1 cellular context compared by ENCODE assay signal in genomic region chr6:149563928-149564325, GRCh38.
TF ChIP-seq lines count a peak whose summit lies in the region.

No MANE protein-coding gene starts in this region.

TF ChIP-seq in HEK293, 187 proteins besides CTCF, POLR2A, EP300 and RAD21 (continued from another document and continues in another):
- TF ChIP-seq PRDM10 (tag by site-specific recombination; IDR thresholded peaks at IDR 0.05) = no peak
- no peak for TF ChIP-seq ZNF585B (tag by site-specific recombination; IDR thresholded peaks at IDR 0.05)
- peak; percentile 95 for TF ChIP-seq ZSCAN16 (tag by site-specific recombination; IDR thresholded peaks at IDR 0.05)
- no peak for TF ChIP-seq ZBTB21 (tag by site-specific recombination; IDR thresholded peaks at IDR 0.05)
- TF ChIP-seq ZNF366 (tag by site-specific recombination; conservative IDR thresholded peaks at IDR 0.05) = peak; percentile 58; the same call in 1 of the 2 replicates
- TF ChIP-seq FEZF1 (tag by site-specific recombination; IDR thresholded peaks at IDR 0.05) = peak; percentile 83
- TF ChIP-seq ZNF776 (tag by site-specific recombination; IDR thresholded peaks at IDR 0.05; ENCODE audit: borderline replicate concordance) = no peak
- no peak for TF ChIP-seq AEBP2 (tag by site-specific recombination; IDR thresholded peaks at IDR 0.05; ENCODE audit: borderline replicate concordance)
- TF ChIP-seq GLI2 (tag by site-specific recombination; IDR thresholded peaks at IDR 0.05; ENCODE audit: borderline replicate concordance, low read depth) = 0 out of 2 replicates have a peak, but pooled peaks have one; percentile 33
- TF ChIP-seq ZBTB44 (tag by site-specific recombination; IDR thresholded peaks at IDR 0.05) = 0 out of 2 replicates have a peak, but pooled peaks have one; percentile 33
- no peak for TF ChIP-seq REST (tag by site-specific recombination; IDR thresholded peaks at IDR 0.05)
- TF ChIP-seq ZNF518A (tag by site-specific recombination; conservative IDR thresholded peaks at IDR 0.05; ENCODE audit: low read depth) = no peak
- TF ChIP-seq ZNF354C (tag by site-specific recombination; IDR thresholded peaks at IDR 0.05; ENCODE audit: borderline replicate concordance, low read depth) = no peak
- peak; percentile 30; the same call in 1 of the 2 replicates for TF ChIP-seq ZNF24 (tag by site-specific recombination; IDR thresholded peaks at IDR 0.05)
- TF ChIP-seq ZNF37A (tag by site-specific recombination; IDR thresholded peaks at IDR 0.05) = no peak
- no peak for TF ChIP-seq ZNF341 (tag by site-specific recombination; IDR thresholded peaks at IDR 0.05; ENCODE audit: low read depth)
- TF ChIP-seq ZNF148 (tag by site-specific recombination; IDR thresholded peaks at IDR 0.05; ENCODE audit: borderline replicate concordance) = no peak
- no peak for TF ChIP-seq ZNF350 (tag by site-specific recombination; IDR thresholded peaks at IDR 0.05)
- TF ChIP-seq ZNF16 (tag by site-specific recombination; IDR thresholded peaks at IDR 0.05; ENCODE audit: low read depth) = no peak
- TF ChIP-seq ZNF174 (tag by site-specific recombination; IDR thresholded peaks at IDR 0.05) = no peak
- TF ChIP-seq ZNF133 (tag by site-specific recombination; IDR thresholded peaks at IDR 0.05) = no peak
- TF ChIP-seq ZNF677 (tag by site-specific recombination; IDR thresholded peaks at IDR 0.05) = no peak
- TF ChIP-seq ZBTB26 (tag by site-specific recombination; optimal IDR thresholded peaks at IDR 0.05) = no peak
- TF ChIP-seq ZBTB7A (tag by site-specific recombination; IDR thresholded peaks at IDR 0.05; ENCODE audit: low read depth) = no peak
- peak; percentile 38; the same call in 1 of the 2 replicates for TF ChIP-seq KLF8 (tag by site-specific recombination; IDR thresholded peaks at IDR 0.05)
- no peak for TF ChIP-seq KLF16 (tag by site-specific recombination; IDR thresholded peaks at IDR 0.05)
- TF ChIP-seq INSM2 (tag by site-specific recombination; IDR thresholded peaks at IDR 0.05) = 0 out of 2 replicates have a peak, but pooled peaks have one; percentile 26
- TF ChIP-seq ZNF311 (tag by site-specific recombination; IDR thresholded peaks at IDR 0.05; ENCODE audit: borderline replicate concordance) = no peak
- TF ChIP-seq ZNF274 (IDR thresholded peaks at IDR 0.05; ENCODE audit: low read length) = no peak
- TF ChIP-seq ZNF274 (tag by site-specific recombination; IDR thresholded peaks at IDR 0.05; ENCODE audit: borderline replicate concordance) = no peak
- no peak for TF ChIP-seq HOXD13 (CRISPR knock-in tag; IDR thresholded peaks at IDR 0.05; ENCODE audit: borderline replicate concordance)
- no peak for TF ChIP-seq ZNF175 (tag by site-specific recombination; IDR thresholded peaks at IDR 0.05)
- no peak for TF ChIP-seq ZNF248 (tag by site-specific recombination; IDR thresholded peaks at IDR 0.05)
